In genomic region chr2:160657206-160657605, GRCh38 we compare ENCODE assay signal across 23 cellular contexts.
DNase-seq lines count a peak whose midpoint lies in the region; ATAC-seq and TF ChIP-seq lines count a peak whose summit lies in the region.
"Had no signal": no experiment of that assay in that cellular context is flagged by ENCODE, and none has a peak within 500 bp of the region (broad histone marks: within the 10 kb centered on the region; RNA-seq: fewer than 3 reads in every experiment).

No MANE protein-coding gene starts in this region.

- intact Hi-C loops in left ventricle myocardium superior (cut with micrococcal nuclease): no loop called here
- intact Hi-C loops in left ventricle myocardium inferior (cut with micrococcal nuclease): no loop called here

- no peak overlapping the region for H4K8ac ChIP-seq in mesendoderm (ENCODE audit: low read depth, low read length)

- no peak overlapping the region for H2BK120ac ChIP-seq in mesendoderm (ENCODE audit: low read depth, low read length)

- H3K9me3 ChIP-seq in left ventricle myocardium inferior (replicated peaks): no peaks in the 10 kb centered on the region
- H3K9me3 ChIP-seq: body of pancreas, sigmoid colon had no signal

- no peak overlapping the region for H3K18ac ChIP-seq in mesendoderm (ENCODE audit: low read length)

- no peaks in the 10 kb centered on the region for H3K9me3 Mint-ChIP-seq in type B pancreatic cell
- H3K9me3 Mint-ChIP-seq: activated CD4-positive, alpha-beta memory T cell treated with anti-CD3 and anti-CD28 coated beads, Interleukin-2, amount 10 ng/mL, durations not matched to agents 7 days and 5 days; activated naive CD4-positive, alpha-beta T cell treated with anti-CD3 and anti-CD28 coated beads, Interleukin-2, amount 50 U/mL, for 72 hours; CD8-positive, alpha-beta T cell; stimulated activated naive CD8-positive, alpha-beta T cell treated with anti-CD3 and anti-CD28 coated beads, Interleukin-15, amount 100 ng/mL, for 72 hours; T-cell had no signal

- H3K27me3 ChIP-seq in left ventricle myocardium inferior (ENCODE audit: low read depth) (no peaks in the 10 kb centered on the region), mesendoderm (ENCODE audit: insufficient read depth, low read length, poor library complexity) (no peaks in the 10 kb centered on the region)
- H3K27me3 ChIP-seq: body of pancreas, sigmoid colon had no signal

- H3K27ac ChIP-seq in left ventricle myocardium inferior (replicated peaks) (no peak overlapping the region), mesendoderm (ENCODE audit: low read depth, low read length) (no peak overlapping the region)
- H3K27ac ChIP-seq: body of pancreas, RWPE1 had no signal

- peak; percentile 66 for ATAC-seq in left ventricle myocardium superior
- ATAC-seq: activated naive CD4-positive, alpha-beta T cell treated with anti-CD3 and anti-CD28 coated beads, Interleukin-2, amount 50 U/mL, for 72 hours; body of pancreas; CD8-positive, alpha-beta T cell; stimulated activated naive CD8-positive, alpha-beta T cell treated with anti-CD3 and anti-CD28 coated beads, Interleukin-15, amount 100 ng/mL, for 72 hours; T-cell had no signal

- H3K79me2 ChIP-seq in mesendoderm (ENCODE audit: control insufficient read depth, insufficient read depth, low read length): no peaks in the 10 kb centered on the region

- no peak overlapping the region for H3K4me3 Mint-ChIP-seq in type B pancreatic cell
- H3K4me3 Mint-ChIP-seq: activated CD4-positive, alpha-beta memory T cell treated with anti-CD3 and anti-CD28 coated beads, Interleukin-2, amount 10 ng/mL, durations not matched to agents 7 days and 5 days; CD8-positive, alpha-beta T cell; stimulated activated naive CD8-positive, alpha-beta T cell treated with anti-CD3 and anti-CD28 coated beads, Interleukin-15, amount 100 ng/mL, for 72 hours; T-cell had no signal

- no peaks in the 10 kb centered on the region for H3K79me1 ChIP-seq in mesendoderm (ENCODE audit: low read length)

- H3K4me2 ChIP-seq in mesendoderm (ENCODE audit: low read length): no peak overlapping the region

- no peak overlapping the region for H3K23ac ChIP-seq in mesendoderm (ENCODE audit: low read length)

- H3K4ac ChIP-seq in mesendoderm (ENCODE audit: low read depth, low read length): no peak overlapping the region

- H4K5ac ChIP-seq in mesendoderm (ENCODE audit: low read length): no peak overlapping the region

- H3K4me1 Mint-ChIP-seq in type B pancreatic cell (ENCODE audit: unreplicated experiment): peaks cover 4% of the 10 kb centered on the region

- no peak overlapping the region for H2BK5ac ChIP-seq in mesendoderm (ENCODE audit: low read length)

- H2BK15ac ChIP-seq in mesendoderm (replicated peaks; ENCODE audit: low read depth): peak overlapping the region; percentile 57

- peak overlapping the region; percentile 12 for H3K56ac ChIP-seq in mesendoderm (ENCODE audit: low read length)

- no CpG with 5 or more reads among the region's 1 CpG for WGBS in mesendoderm (ENCODE audit: extremely low coverage, insufficient coverage, low lambda C conversion rate)

- no peaks in the 10 kb centered on the region for H3K27me3 Mint-ChIP-seq in type B pancreatic cell

- H2AK5ac ChIP-seq in mesendoderm (ENCODE audit: low read length): no peak overlapping the region

- no peak overlapping the region for H3K9ac ChIP-seq in mesendoderm (ENCODE audit: low read length)

- H3K27ac Mint-ChIP-seq in type B pancreatic cell: no peak overlapping the region
- H3K27ac Mint-ChIP-seq: activated CD4-positive, alpha-beta memory T cell treated with anti-CD3 and anti-CD28 coated beads, Interleukin-2, amount 10 ng/mL, durations not matched to agents 7 days and 5 days; activated naive CD4-positive, alpha-beta T cell treated with anti-CD3 and anti-CD28 coated beads, Interleukin-2, amount 50 U/mL, for 72 hours; CD8-positive, alpha-beta T cell; stimulated activated naive CD8-positive, alpha-beta T cell treated with anti-CD3 and anti-CD28 coated beads, Interleukin-15, amount 100 ng/mL, for 72 hours; T-cell had no signal

- H3K36me3 ChIP-seq in left ventricle myocardium inferior (no peaks in the 10 kb centered on the region), mesendoderm (ENCODE audit: control insufficient read depth, insufficient read depth, low read length) (no peaks in the 10 kb centered on the region)
- H3K36me3 ChIP-seq: sigmoid colon had no signal

- no peaks in the 10 kb centered on the region for H3K36me3 Mint-ChIP-seq in type B pancreatic cell
- H3K36me3 Mint-ChIP-seq: activated naive CD4-positive, alpha-beta T cell treated with anti-CD3 and anti-CD28 coated beads, Interleukin-2, amount 50 U/mL, for 72 hours; CD8-positive, alpha-beta T cell; T-cell had no signal

- H3K4me3 ChIP-seq in left ventricle myocardium inferior (no peak overlapping the region), cardiac fibroblast (replicated peaks in 1 of 2; ENCODE audit: low read depth in 2 of 2, low read length in 2 of 2) (no peak overlapping the region), mesendoderm (ENCODE audit: low read length) (no peak overlapping the region)
- H3K4me3 ChIP-seq: body of pancreas, sigmoid colon had no signal

- H3K4me1 ChIP-seq in left ventricle myocardium inferior (peaks cover 13% of the 10 kb centered on the region), mesendoderm (ENCODE audit: control insufficient read depth, low read depth, low read length) (peaks cover 9% of the 10 kb centered on the region)
- H3K4me1 ChIP-seq: body of pancreas had no signal

- TF ChIP-seq CTCF in left ventricle myocardium inferior (IDR thresholded peaks at IDR 0.05; ENCODE audit: borderline replicate concordance) (no peak), cardiac fibroblast (IDR thresholded peaks at IDR 0.05; ENCODE audit: low read depth, low read length) (no peak), type B pancreatic cell (conservative IDR thresholded peaks at IDR 0.05) (no peak)

- no peak for DNase-seq in left ventricle myocardium superior
- DNase-seq in left ventricle myocardium inferior: no peak
- DNase-seq in cardiac fibroblast (ENCODE audit: low read depth in 2 of 2): peak; percentile 38 to 69
- DNase-seq in mesendoderm: peak; percentile 39
- DNase-seq in stromal cell of bone marrow (ENCODE audit: low read depth): peak; percentile 47
- DNase-seq in type B pancreatic cell (ENCODE audit: extremely low spot score, unreplicated experiment): no peak
- DNase-seq in epidermal melanocyte (ENCODE audit: insufficient read length, low spot score): no peak
- DNase-seq in amniotic stem cell (lab: John Stamatoyannopoulos, UW): no peak
- DNase-seq: activated CD4-positive, alpha-beta memory T cell treated with anti-CD3 and anti-CD28 coated beads, Interleukin-2, amount 10 ng/mL, durations not matched to agents 7 days and 5 days; activated T-cell treated with anti-CD3 and anti-CD28 coated beads, Interleukin-2, amount 50 U/mL, for 48 hours; CD8-positive, alpha-beta T cell; dermis blood vessel endothelial cell; DMS79 treated with DMSO at 0.1 percent for 48 hours; midbrain; MM.1S; occipital lobe; sigmoid colon; stimulated activated CD4-positive, alpha-beta T cell treated with anti-CD3 and anti-CD28 coated beads, Interleukin-2, amount 100 ng/mL, for 24 hours; stimulated activated naive CD8-positive, alpha-beta T cell treated with anti-CD3 and anti-CD28 coated beads, Interleukin-15, amount 100 ng/mL, for 72 hours; T-cell had no signal

Comparison
In these comparisons a context has a peak if more than half of its experiments do, and no peak if none do; other contexts are left out.
1. DNase-seq: peak in cardiac fibroblast (2 of 2), mesendoderm (single experiment) and stromal cell of bone marrow (single experiment); none in left ventricle myocardium superior (single experiment), left ventricle myocardium inferior (single experiment), type B pancreatic cell (single experiment), epidermal melanocyte (single experiment) and amniotic stem cell (single experiment).